In the genomic region with DNA sequence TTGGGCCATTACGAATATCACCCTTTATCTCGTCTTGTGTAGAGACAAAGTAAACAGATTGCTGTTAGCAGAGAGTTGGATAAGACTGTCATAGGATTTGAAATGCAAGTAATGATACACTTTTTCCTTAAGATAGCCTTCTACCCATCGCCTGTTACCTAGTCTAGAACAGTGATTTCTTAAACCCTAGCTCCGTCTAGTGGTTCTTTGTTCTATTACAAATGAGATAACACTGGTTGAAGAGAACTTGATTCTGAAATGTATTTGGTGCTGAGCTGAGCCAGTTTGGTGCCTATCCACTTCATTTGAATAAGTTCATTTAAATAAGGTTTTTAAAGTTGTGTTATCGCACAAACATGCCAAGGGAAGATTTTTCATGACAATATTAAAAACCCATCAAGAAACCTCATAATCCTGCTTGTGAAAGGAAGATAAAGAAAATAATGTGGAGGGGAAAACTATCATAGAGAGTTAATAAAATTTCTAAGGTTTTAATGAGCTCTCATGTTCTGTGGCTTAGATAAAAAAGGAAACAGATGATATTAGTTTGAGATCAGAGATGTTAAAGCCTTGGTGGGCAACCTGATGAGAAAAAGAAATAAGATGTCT, we compare ENCODE assay signal across 9 cellular contexts. TPM values are rescaled to one million over a fixed set of nuclear protein-coding genes. Genes with fewer than 3 reads are reported as not detected.
A peak's percentile ranks its signal among the peaks of the same experiment; 100 is the strongest.
DNase-seq lines count a peak whose midpoint lies in the region; TF ChIP-seq lines count a peak whose summit lies in the region.
"Had no signal": no experiment of that assay in that cellular context is flagged by ENCODE, and none has a peak within 500 bp of the region (broad histone marks: within the 10 kb centered on the region; RNA-seq: fewer than 3 reads in every experiment).

No MANE protein-coding gene starts in this region.

- H3K36me3 ChIP-seq in osteoblast (ENCODE audit: insufficient read depth, low read length) = no peaks in the 10 kb centered on the region

- H3K4me3 ChIP-seq in LNCaP clone FGC (ENCODE audit: low read depth, low read length) (no peak overlapping the region), osteoblast (ENCODE audit: insufficient read depth, low read length) (no peak overlapping the region)

- H3K27me3 ChIP-seq in osteoblast (ENCODE audit: insufficient read depth, low read length) = peaks cover 24% of the 10 kb centered on the region

- H4K20me1 ChIP-seq in osteoblast (ENCODE audit: insufficient read depth, low read length) = no peaks in the 10 kb centered on the region

- DNase-seq in NCI-H2081 (lab: John Stamatoyannopoulos, UW) = peak; percentile 23 to 63
- no peak for DNase-seq in NCI-H2081 treated with DMSO at 0.1 percent for 48 hours (lab: John Stamatoyannopoulos, UW)
- DNase-seq in LNCaP clone FGC (ENCODE audit: low read depth) = peak; percentile 38
- DNase-seq in SHP77 treated with DMSO at 0.1 percent for 48 hours (lab: John Stamatoyannopoulos, UW) = peak; percentile 26
- DNase-seq in fibroblast of peridontal ligament (ENCODE audit: extremely low read depth) = peak; percentile 83
- DNase-seq in osteoblast (ENCODE audit: insufficient read length, low spot score, missing footprints) = no peak
- DNase-seq in stimulated activated CD4-positive, alpha-beta T cell treated with anti-CD3 and anti-CD28 coated beads, Interleukin-1b, Interleukin-23, amount 100 ng/mL, for 48 hours = no peak
- no peak for DNase-seq in GOT3 (lab: John Stamatoyannopoulos, UW)

- peaks cover 2% of the 10 kb centered on the region for H3K79me2 ChIP-seq in osteoblast (ENCODE audit: insufficient read depth, low read length)

- H3K9me3 ChIP-seq in osteoblast (ENCODE audit: low read depth, low read length) = no peaks in the 10 kb centered on the region

- TF ChIP-seq CTCF in LNCaP clone FGC (IDR thresholded peaks at IDR 0.05; ENCODE audit: control insufficient read depth, extremely low read depth, insufficient read depth) (peak; percentile 77), osteoblast (IDR thresholded peaks at IDR 0.05; ENCODE audit: extremely low read depth, low read depth, low read length) (peak; percentile 83)

- no peak overlapping the region for H3K27ac ChIP-seq in osteoblast (ENCODE audit: low read depth, low read length)

- H3K4me1 ChIP-seq in osteoblast (ENCODE audit: insufficient read depth, low read length) = peaks cover 5% of the 10 kb centered on the region

- no peak overlapping the region for H3K4me2 ChIP-seq in osteoblast (ENCODE audit: insufficient read depth, low read length)

- H2AFZ ChIP-seq in osteoblast (ENCODE audit: low read length) = no peak overlapping the region

RNA-seq across cellular contexts. Expression of gene KCNH1, which starts 1.5 kb away (rescaled TPM):
- total RNA-seq in osteoblast = 28.9 and 41.3 TPM in 2 replicates
- total RNA-seq: CD8-positive, alpha-beta memory T cell had no signal

Comparison
In these comparisons a context has a peak if more than half of its experiments do, and no peak if none do; other contexts are left out.
1. DNase-seq: peak in NCI-H2081 (2 of 2), LNCaP clone FGC (single experiment), SHP77 treated with DMSO at 0.1 percent for 48 hours (single experiment) and fibroblast of peridontal ligament (single experiment); none in NCI-H2081 treated with DMSO at 0.1 percent for 48 hours (single experiment), osteoblast (single experiment), stimulated activated CD4-positive, alpha-beta T cell treated with anti-CD3 and anti-CD28 coated beads, Interleukin-1b, Interleukin-23, amount 100 ng/mL, for 48 hours (single experiment) and GOT3 (single experiment).